Comparison of ENCODE assay signal across 1 cellular context in the genomic region with DNA sequence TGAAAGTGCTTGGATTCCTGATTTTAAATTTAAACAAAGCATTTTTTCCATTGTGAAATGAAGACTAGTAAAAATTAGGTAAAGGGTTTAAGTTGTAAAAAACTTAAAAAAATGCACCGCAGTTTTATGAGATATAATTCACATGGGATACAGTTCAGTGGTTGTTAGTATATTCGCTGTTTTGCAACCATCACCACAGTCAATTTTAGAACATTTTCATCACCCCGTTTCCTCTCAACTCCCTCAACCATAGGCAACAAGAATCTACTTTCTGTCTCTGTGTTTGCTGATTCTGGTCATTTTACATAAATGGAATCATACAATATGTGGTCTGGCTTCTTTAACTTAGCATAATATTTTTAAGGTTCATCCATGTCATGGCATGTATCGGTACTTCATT.
TF ChIP-seq lines count a peak whose summit lies in the region.

No MANE protein-coding gene starts in this region.

TF ChIP-seq in A549, 52 proteins besides CTCF, POLR2A, EP300 and RAD21 (continued from another document):
- TF ChIP-seq, protein P1, sequence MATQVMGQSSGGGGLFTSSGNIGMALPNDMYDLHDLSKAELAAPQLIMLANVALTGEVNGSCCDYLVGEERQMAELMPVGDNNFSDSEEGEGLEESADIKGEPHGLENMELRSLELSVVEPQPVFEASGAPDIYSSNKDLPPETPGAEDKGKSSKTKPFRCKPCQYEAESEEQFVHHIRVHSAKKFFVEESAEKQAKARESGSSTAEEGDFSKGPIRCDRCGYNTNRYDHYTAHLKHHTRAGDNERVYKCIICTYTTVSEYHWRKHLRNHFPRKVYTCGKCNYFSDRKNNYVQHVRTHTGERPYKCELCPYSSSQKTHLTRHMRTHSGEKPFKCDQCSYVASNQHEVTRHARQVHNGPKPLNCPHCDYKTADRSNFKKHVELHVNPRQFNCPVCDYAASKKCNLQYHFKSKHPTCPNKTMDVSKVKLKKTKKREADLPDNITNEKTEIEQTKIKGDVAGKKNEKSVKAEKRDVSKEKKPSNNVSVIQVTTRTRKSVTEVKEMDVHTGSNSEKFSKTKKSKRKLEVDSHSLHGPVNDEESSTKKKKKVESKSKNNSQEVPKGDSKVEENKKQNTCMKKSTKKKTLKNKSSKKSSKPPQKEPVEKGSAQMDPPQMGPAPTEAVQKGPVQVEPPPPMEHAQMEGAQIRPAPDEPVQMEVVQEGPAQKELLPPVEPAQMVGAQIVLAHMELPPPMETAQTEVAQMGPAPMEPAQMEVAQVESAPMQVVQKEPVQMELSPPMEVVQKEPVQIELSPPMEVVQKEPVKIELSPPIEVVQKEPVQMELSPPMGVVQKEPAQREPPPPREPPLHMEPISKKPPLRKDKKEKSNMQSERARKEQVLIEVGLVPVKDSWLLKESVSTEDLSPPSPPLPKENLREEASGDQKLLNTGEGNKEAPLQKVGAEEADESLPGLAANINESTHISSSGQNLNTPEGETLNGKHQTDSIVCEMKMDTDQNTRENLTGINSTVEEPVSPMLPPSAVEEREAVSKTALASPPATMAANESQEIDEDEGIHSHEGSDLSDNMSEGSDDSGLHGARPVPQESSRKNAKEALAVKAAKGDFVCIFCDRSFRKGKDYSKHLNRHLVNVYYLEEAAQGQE (IDR thresholded peaks at IDR 0.05), result no peak
- TF ChIP-seq BHLHE40 (IDR thresholded peaks at IDR 0.05; ENCODE audit: low read depth, low read length) (no peak), KDM5A (IDR thresholded peaks at IDR 0.05) (no peak), CBX2 (IDR thresholded peaks at IDR 0.05; ENCODE audit: borderline replicate concordance, low read depth) (no peak), MAX (IDR thresholded peaks at IDR 0.05) (no peak), HOXB5 (CRISPR knock-in tag; IDR thresholded peaks at IDR 0.05) (no peak)
- TF ChIP-seq, protein P2, sequence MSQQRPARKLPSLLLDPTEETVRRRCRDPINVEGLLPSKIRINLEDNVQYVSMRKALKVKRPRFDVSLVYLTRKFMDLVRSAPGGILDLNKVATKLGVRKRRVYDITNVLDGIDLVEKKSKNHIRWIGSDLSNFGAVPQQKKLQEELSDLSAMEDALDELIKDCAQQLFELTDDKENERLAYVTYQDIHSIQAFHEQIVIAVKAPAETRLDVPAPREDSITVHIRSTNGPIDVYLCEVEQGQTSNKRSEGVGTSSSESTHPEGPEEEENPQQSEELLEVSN (IDR thresholded peaks at IDR 0.05; ENCODE audit: borderline replicate concordance, low read depth), result no peak
- TF ChIP-seq, protein P3, sequence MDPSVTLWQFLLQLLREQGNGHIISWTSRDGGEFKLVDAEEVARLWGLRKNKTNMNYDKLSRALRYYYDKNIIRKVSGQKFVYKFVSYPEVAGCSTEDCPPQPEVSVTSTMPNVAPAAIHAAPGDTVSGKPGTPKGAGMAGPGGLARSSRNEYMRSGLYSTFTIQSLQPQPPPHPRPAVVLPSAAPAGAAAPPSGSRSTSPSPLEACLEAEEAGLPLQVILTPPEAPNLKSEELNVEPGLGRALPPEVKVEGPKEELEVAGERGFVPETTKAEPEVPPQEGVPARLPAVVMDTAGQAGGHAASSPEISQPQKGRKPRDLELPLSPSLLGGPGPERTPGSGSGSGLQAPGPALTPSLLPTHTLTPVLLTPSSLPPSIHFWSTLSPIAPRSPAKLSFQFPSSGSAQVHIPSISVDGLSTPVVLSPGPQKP (IDR thresholded peaks at IDR 0.05; ENCODE audit: low read depth, low read length), result no peak
